ENCODE assay signal across 25 cellular contexts in the genomic region with DNA sequence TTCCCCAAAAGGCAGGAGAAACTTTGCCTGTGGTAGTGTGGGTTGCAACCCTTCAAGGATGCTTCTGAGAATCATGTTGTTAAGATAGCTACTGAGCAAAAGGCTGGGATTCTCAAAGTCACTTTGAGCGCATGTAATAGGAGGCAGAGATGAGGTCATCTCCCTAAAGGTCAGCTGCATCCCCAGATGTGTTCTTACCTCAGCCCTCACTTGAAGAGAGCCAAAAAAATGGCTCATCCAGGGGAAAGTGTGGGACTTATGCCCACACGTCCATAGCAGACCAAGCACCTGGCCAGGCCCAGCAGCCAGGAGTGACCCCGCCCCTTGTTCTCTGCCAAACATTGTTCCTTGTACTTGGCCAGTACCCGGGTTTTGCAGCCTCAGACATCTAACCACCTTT.
"Had no signal": no experiment of that assay in that cellular context is flagged by ENCODE, and none has a peak within 500 bp of the region (broad histone marks: within the 10 kb centered on the region; RNA-seq: fewer than 3 reads in every experiment).

No MANE protein-coding gene starts in this region.

- H3K27me3 ChIP-seq: adrenal gland, body of pancreas, MG63, SJSA1 had no signal

- H3K9me3 ChIP-seq: adrenal gland, body of pancreas, MG63, SJSA1, SK-N-SH had no signal

- DNase-seq: activated CD4-positive, alpha-beta T cell treated with anti-CD3 and anti-CD28 coated beads, Interleukin-2, amount 10 ng/mL, durations not matched to agents 24 days and 14 days; activated CD4-positive, alpha-beta T cell treated with anti-CD3 and anti-CD28 coated beads, Interleukin-2, amount 50 U/mL, for 4 hours; activated CD8-positive, alpha-beta T cell treated with anti-CD3 and anti-CD28 coated beads for 36 hours; activated gamma-delta T cell treated with Interleukin-2 at 50 U/mL for 16 hours; activated naive CD4-positive, alpha-beta T cell treated with anti-CD3 and anti-CD28 coated beads for 36 hours; activated T-cell treated with anti-CD3 and anti-CD28 coated beads, Interleukin-2, amount 50 U/mL, for 24 hours; adrenal gland; body of pancreas; central memory CD4-positive, alpha-beta T cell; MG63; NCI-H1048; NCI-H1436 treated with DMSO at 0.1 percent for 48 hours; NCI-H1694 treated with DMSO at 0.1 percent for 48 hours; NCI-H2029; NCI-H345; NCI-H524 treated with DMSO at 0.1 percent for 48 hours; NK-92 treated with Interleukin-12 subunit alpha and Interleukin-12 subunit beta, amount 100 ng/mL, for 24 hours; PC-9; SHP77 treated with DMSO at 0.1 percent for 48 hours; SK-N-SH had no signal

- H3K9me3 Mint-ChIP-seq: activated CD4-positive, alpha-beta T cell treated with anti-CD3 and anti-CD28 coated beads, Interleukin-2, amount 10 ng/mL, durations not matched to agents 24 days and 14 days; activated naive CD4-positive, alpha-beta T cell treated with anti-CD3 and anti-CD28 coated beads for 36 hours; T-helper 2 cell treated with Interferon-gamma antibody and Interleukin-4, amounts not matched to agents 5 μg/mL and 100 μg/mL, for 36 hours had no signal

- H3K27me3 Mint-ChIP-seq: activated CD4-positive, alpha-beta T cell treated with anti-CD3 and anti-CD28 coated beads, Interleukin-2, amount 10 ng/mL, durations not matched to agents 24 days and 14 days; activated CD8-positive, alpha-beta T cell treated with anti-CD3 and anti-CD28 coated beads for 36 hours; activated T-cell treated with anti-CD3 and anti-CD28 coated beads, Interleukin-2, amount 50 U/mL, for 24 hours had no signal

- ATAC-seq: activated CD8-positive, alpha-beta T cell treated with anti-CD3 and anti-CD28 coated beads for 36 hours; activated naive CD4-positive, alpha-beta T cell treated with anti-CD3 and anti-CD28 coated beads, Interleukin-2, amount 50 U/mL, for 72 hours; body of pancreas; K562 had no signal

- H3K27ac Mint-ChIP-seq: activated CD4-positive, alpha-beta T cell treated with anti-CD3 and anti-CD28 coated beads, Interleukin-2, amount 10 ng/mL, durations not matched to agents 24 days and 14 days; activated CD8-positive, alpha-beta T cell treated with anti-CD3 and anti-CD28 coated beads for 36 hours; activated naive CD4-positive, alpha-beta T cell treated with anti-CD3 and anti-CD28 coated beads for 36 hours; activated naive CD4-positive, alpha-beta T cell treated with anti-CD3 and anti-CD28 coated beads, Interleukin-2, amount 50 U/mL, for 72 hours; activated T-cell treated with anti-CD3 and anti-CD28 coated beads, Interleukin-2, amount 50 U/mL, for 24 hours; T-helper 1 cell treated with Interleukin-12 subunit alpha and Interleukin-12 subunit beta and Interleukin-4 antibody, amounts not matched to agents 30 μg/mL and 1 μg/mL, for 36 hours; T-helper 2 cell treated with Interferon-gamma antibody and Interleukin-4, amounts not matched to agents 5 μg/mL and 100 μg/mL, for 36 hours had no signal

- H3K36me3 ChIP-seq: adrenal gland, MG63, SJSA1 had no signal

- H3K4me3 Mint-ChIP-seq: activated CD4-positive, alpha-beta T cell treated with anti-CD3 and anti-CD28 coated beads, Interleukin-2, amount 10 ng/mL, durations not matched to agents 24 days and 14 days; activated CD8-positive, alpha-beta T cell treated with anti-CD3 and anti-CD28 coated beads for 36 hours; activated naive CD4-positive, alpha-beta T cell treated with anti-CD3 and anti-CD28 coated beads for 36 hours; activated T-cell treated with anti-CD3 and anti-CD28 coated beads, Interleukin-2, amount 50 U/mL, for 24 hours; T-helper 1 cell treated with Interleukin-12 subunit alpha and Interleukin-12 subunit beta and Interleukin-4 antibody, amounts not matched to agents 30 μg/mL and 1 μg/mL, for 36 hours; T-helper 2 cell treated with Interferon-gamma antibody and Interleukin-4, amounts not matched to agents 5 μg/mL and 100 μg/mL, for 36 hours had no signal

- H3K4me1 Mint-ChIP-seq: activated CD4-positive, alpha-beta T cell treated with anti-CD3 and anti-CD28 coated beads, Interleukin-2, amount 10 ng/mL, durations not matched to agents 24 days and 14 days had no signal

- H3K4me3 ChIP-seq: adrenal gland, body of pancreas, K562, MG63, PC-9, SJSA1 had no signal

- H3K4me1 ChIP-seq: adrenal gland had no signal

- H3K27ac ChIP-seq: adrenal gland, body of pancreas, PC-9, SJSA1 had no signal
